Comparison of ENCODE assay signal across 18 cellular contexts in genomic region chr2:120894936-120895335, GRCh38.
"Had no signal": no experiment of that assay in that cellular context is flagged by ENCODE, and none has a peak within 500 bp of the region (broad histone marks: within the 10 kb centered on the region; RNA-seq: fewer than 3 reads in every experiment).

No MANE protein-coding gene starts in this region.

- H3K27ac ChIP-seq: body of pancreas, esophagus squamous epithelium, heart left ventricle, upper lobe of left lung had no signal

- H3K27me3 Mint-ChIP-seq: activated CD4-positive, alpha-beta T cell treated with anti-CD3 and anti-CD28 coated beads, Interleukin-2, amount 10 ng/mL, durations not matched to agents 7 days and 5 days; naive B cell had no signal

- H3K4me1 ChIP-seq: body of pancreas, upper lobe of left lung had no signal

- H3K36me3 ChIP-seq: esophagus squamous epithelium, heart left ventricle, upper lobe of left lung had no signal

- H3K9me3 ChIP-seq: body of pancreas, esophagus squamous epithelium, heart left ventricle, psoas muscle, upper lobe of left lung had no signal

- ATAC-seq: body of pancreas; psoas muscle; stimulated activated naive CD8-positive, alpha-beta T cell treated with anti-CD3 and anti-CD28 coated beads, Interleukin-15, Interleukin-2, amounts not matched to agents 100 U/mL and 50 U/mL, for 24 hours had no signal

- H3K36me3 Mint-ChIP-seq: naive B cell had no signal

- H3K4me1 Mint-ChIP-seq: activated CD4-positive, alpha-beta T cell treated with anti-CD3 and anti-CD28 coated beads, Interleukin-2, amount 10 ng/mL, durations not matched to agents 7 days and 5 days; naive B cell had no signal

- H3K4me3 ChIP-seq: body of pancreas, esophagus squamous epithelium, heart left ventricle, psoas muscle, upper lobe of left lung had no signal

- DNase-seq: activated CD4-positive, alpha-beta T cell treated with anti-CD3 and anti-CD28 coated beads, Interleukin-2, amount 10 ng/mL, durations not matched to agents 7 days and 5 days; activated CD4-positive, CD25-positive, alpha-beta regulatory T cell; activated CD8-positive, alpha-beta memory T cell treated with anti-CD3 and anti-CD28 coated beads for 24 hours; activated naive CD4-positive, alpha-beta T cell treated with anti-CD3 and anti-CD28 coated beads for 36 hours; body of pancreas; esophagus squamous epithelium; foreskin fibroblast; naive B cell; occipital lobe; stimulated activated CD4-positive, alpha-beta T cell treated with anti-CD3 and anti-CD28 coated beads, Interleukin-4, amount 100 ng/mL, for 1 hour; stimulated activated CD8-positive, alpha-beta memory T cell treated with anti-CD3 and anti-CD28 coated beads, Interleukin-4, amount 100 ng/mL, for 48 hours; stimulated activated naive CD8-positive, alpha-beta T cell treated with anti-CD3 and anti-CD28 coated beads, Interleukin-15, Interleukin-2, amounts not matched to agents 100 U/mL and 50 U/mL, for 24 hours; T-helper 2 cell; upper lobe of left lung had no signal

- H3K27ac Mint-ChIP-seq: activated CD4-positive, alpha-beta T cell treated with anti-CD3 and anti-CD28 coated beads, Interleukin-2, amount 10 ng/mL, durations not matched to agents 7 days and 5 days; activated naive CD4-positive, alpha-beta T cell treated with anti-CD3 and anti-CD28 coated beads for 36 hours; naive B cell had no signal

- H3K27me3 ChIP-seq: body of pancreas, heart left ventricle, upper lobe of left lung had no signal

- FAIRE-seq: islet of Langerhans, TTC549 had no signal

- H3K9me3 Mint-ChIP-seq: activated CD4-positive, alpha-beta T cell treated with anti-CD3 and anti-CD28 coated beads, Interleukin-2, amount 10 ng/mL, durations not matched to agents 7 days and 5 days; activated naive CD4-positive, alpha-beta T cell treated with anti-CD3 and anti-CD28 coated beads for 36 hours had no signal

- H3K4me3 Mint-ChIP-seq: activated CD4-positive, alpha-beta T cell treated with anti-CD3 and anti-CD28 coated beads, Interleukin-2, amount 10 ng/mL, durations not matched to agents 7 days and 5 days; activated naive CD4-positive, alpha-beta T cell treated with anti-CD3 and anti-CD28 coated beads for 36 hours; naive B cell had no signal
